9 cellular contexts compared by ENCODE assay signal in genomic region chrX:106894392-106894909, GRCh38. TPM values are rescaled to one million over a fixed set of nuclear protein-coding genes. Genes with fewer than 3 reads are reported as not detected.
DNase-seq lines count a peak whose midpoint lies in the region; ATAC-seq and TF ChIP-seq lines count a peak whose summit lies in the region.
"Had no signal": no experiment of that assay in that cellular context is flagged by ENCODE, and none has a peak within 500 bp of the region (broad histone marks: within the 10 kb centered on the region; RNA-seq: fewer than 3 reads in every experiment).

No MANE protein-coding gene starts in this region.

- no peaks in the 10 kb centered on the region for H3K36me3 Mint-ChIP-seq in central memory CD8-positive, alpha-beta T cell (ENCODE audit: insufficient read depth)

- H3K4me3 Mint-ChIP-seq in central memory CD8-positive, alpha-beta T cell, result no peak overlapping the region

- no peaks in the 10 kb centered on the region for H3K9me3 Mint-ChIP-seq in central memory CD8-positive, alpha-beta T cell

- no peak overlapping the region for H3K27ac Mint-ChIP-seq in central memory CD8-positive, alpha-beta T cell (ENCODE audit: low read depth)

- no peaks in the 10 kb centered on the region for H3K4me1 Mint-ChIP-seq in central memory CD8-positive, alpha-beta T cell

- ATAC-seq in HG02678 (IDR thresholded peaks at IDR 0.05; ENCODE audit: unreplicated experiment) (peak; percentile 71), left lobe of liver (peak; percentile 92)
- ATAC-seq in central memory CD8-positive, alpha-beta T cell (replicated peaks; ENCODE audit: extremely low read depth, poor library complexity, severe bottlenecking), result no peak

- DNase-seq in NCI-H2029 (lab: John Stamatoyannopoulos, UW) (peak; percentile 34), NCI-H2029 treated with DMSO at 0.1 percent for 48 hours (lab: John Stamatoyannopoulos, UW) (no peak), NCI-H1694 treated with DMSO at 0.1 percent for 48 hours (lab: John Stamatoyannopoulos, UW) (peak; percentile 38), left lobe of liver (ENCODE audit: low spot score) (peak; percentile 51)
- peak; percentile 10 to 17 for DNase-seq in central memory CD8-positive, alpha-beta T cell (ENCODE audit: low spot score in 2 of 2)
- DNase-seq in stimulated activated CD4-positive, alpha-beta T cell treated with anti-CD3 and anti-CD28 coated beads, TNF-alpha, amount 100 ng/mL, for 24 hours (ENCODE audit: low read depth in 3 of 3), result peak in 2 of 3 experiments; percentile 2 to 24

- TF ChIP-seq CTCF in WI38 (IDR thresholded peaks at IDR 0.05; ENCODE audit: low read depth, low read length), result peak; percentile 92

- no peak overlapping the region for H3K4me3 ChIP-seq in WI38 (ENCODE audit: low read depth, low read length)
- H3K4me3 ChIP-seq: BLaER1 treated with 17β-estradiol and CSF1 and Interleukin-3, amounts not matched to agents 10 nM and 100 nM had no signal

- H3K27me3 Mint-ChIP-seq in central memory CD8-positive, alpha-beta T cell, result peaks cover 16% of the 10 kb centered on the region

RNA-seq across cellular contexts. Expression of gene RIPPLY1, which starts 8.7 kb away (rescaled TPM):
- 0.75 TPM for total RNA-seq in left lobe of liver

RNA-seq across cellular contexts. Expression of gene CLDN2, which starts 25.8 kb away (rescaled TPM):
- 6.0 TPM for total RNA-seq in left lobe of liver
